Comparison of ENCODE assay signal across 11 cellular contexts in the genomic region with DNA sequence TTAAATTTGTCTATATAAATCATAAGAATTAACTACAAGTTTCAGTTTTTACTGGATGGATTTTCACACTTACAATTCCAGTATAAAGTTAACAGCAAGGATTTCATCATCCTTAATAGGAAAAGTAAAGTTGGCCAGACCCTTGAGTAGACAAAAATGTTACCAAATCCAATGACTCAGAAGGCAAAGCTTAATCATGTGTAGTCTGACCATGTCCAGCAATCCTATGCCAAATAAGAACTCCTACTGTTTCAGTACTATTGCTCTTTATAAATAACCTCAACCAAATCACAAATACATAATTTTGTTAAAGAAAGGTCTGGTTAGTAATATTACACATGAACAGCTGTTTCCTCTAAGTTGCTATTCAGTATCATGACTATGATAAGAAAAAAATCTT. TPM values are rescaled to one million over a fixed set of nuclear protein-coding genes. Genes with fewer than 3 reads are reported as not detected.
DNase-seq lines count a peak whose midpoint lies in the region; ATAC-seq and TF ChIP-seq lines count a peak whose summit lies in the region.
"Had no signal": no experiment of that assay in that cellular context is flagged by ENCODE, and none has a peak within 500 bp of the region (broad histone marks: within the 10 kb centered on the region; RNA-seq: fewer than 3 reads in every experiment).

No MANE protein-coding gene starts in this region.

- H3K36me3 ChIP-seq in left lung, result no peaks in the 10 kb centered on the region

- intact Hi-C loops in left lung (cut with DNase I), result no loop called here

- H3K27ac ChIP-seq in left lung, result peak overlapping the region; percentile 42 to 68
- H3K27ac ChIP-seq: dorsolateral prefrontal cortex had no signal

- peak; percentile 74 for DNase-seq in A172 (ENCODE audit: low spot score)
- peak; percentile 96 for DNase-seq in LHCN-M2 (ENCODE audit: low read depth)
- DNase-seq in dermis blood vessel endothelial cell, result peak; percentile 79
- no peak for DNase-seq in left lung
- DNase-seq in stimulated activated CD4-positive, alpha-beta T cell treated with anti-CD3 and anti-CD28 coated beads, Interleukin-4, amount 100 ng/mL, for 24 hours, result no peak
- no peak for DNase-seq in UCSD-AML1 (lab: John Stamatoyannopoulos, UW; ENCODE audit: unreplicated experiment)
- no peak for DNase-seq in NCI-H1048 (lab: John Stamatoyannopoulos, UW)
- no peak for DNase-seq in activated T-cell treated with anti-CD3 and anti-CD28 coated beads for 4 hours
- DNase-seq: dorsolateral prefrontal cortex; NCI-H2029; stimulated activated CD4-positive, alpha-beta T cell treated with anti-CD3 and anti-CD28 coated beads, Interleukin-2, amount 100 ng/mL, for 48 hours had no signal

- H3K4me1 ChIP-seq in left lung, result peaks cover 3 to 4% of the 10 kb centered on the region in 2 donors

- ATAC-seq in left lung, result peak; percentile 88

- H3K4me3 ChIP-seq in left lung, result no peak overlapping the region
- H3K4me3 ChIP-seq: dorsolateral prefrontal cortex had no signal

- H3K9me3 ChIP-seq in left lung, result no peaks in the 10 kb centered on the region

- no peaks in the 10 kb centered on the region for H3K27me3 ChIP-seq in left lung
- H3K27me3 ChIP-seq: dorsolateral prefrontal cortex had no signal

- no peak for TF ChIP-seq CTCF in left lung (IDR thresholded peaks at IDR 0.05)

RNA-seq across cellular contexts. Expression of gene PLOD2, which starts 35.0 kb away (rescaled TPM):
- total RNA-seq in A172 (2014; rRNA removed; shearing (Covaris generic)), result 93.9 and 104 TPM in 2 replicates
- total RNA-seq in LHCN-M2 (2014; rRNA removed) (197 and 249 TPM in 2 replicates), dermis blood vessel endothelial cell (124 and 201 TPM in 2 replicates), left lung (10 to 100 TPM; 41.9 to 52.6 TPM)
- 110 TPM for polyA plus RNA-seq in LHCN-M2 (2012)

Comparison
In these comparisons a context has a peak if more than half of its experiments do, and no peak if none do; other contexts are left out.
1. DNase-seq: peak in A172 (single experiment), LHCN-M2 (single experiment) and dermis blood vessel endothelial cell (single experiment); none in left lung (0 of 2), stimulated activated CD4-positive, alpha-beta T cell treated with anti-CD3 and anti-CD28 coated beads, Interleukin-4, amount 100 ng/mL, for 24 hours (single experiment), UCSD-AML1 (single experiment), NCI-H1048 (single experiment) and activated T-cell treated with anti-CD3 and anti-CD28 coated beads for 4 hours (single experiment).